In genomic region chr10:43024942-43025700, GRCh38 we compare ENCODE assay signal across 21 cellular contexts. TPM values are rescaled to one million over a fixed set of nuclear protein-coding genes. Genes with fewer than 3 reads are reported as not detected.
"Had no signal": no experiment of that assay in that cellular context is flagged by ENCODE, and none has a peak within 500 bp of the region (broad histone marks: within the 10 kb centered on the region; RNA-seq: fewer than 3 reads in every experiment).

No MANE protein-coding gene starts in this region.

- H3K27me3 ChIP-seq: body of pancreas, right lobe of liver had no signal

- H3K27ac ChIP-seq: body of pancreas, cardiac muscle cell, heart right ventricle, right lobe of liver, skin epidermis, tibial artery, WERI-Rb-1 had no signal

- H3K4me3 ChIP-seq: body of pancreas, cardiac muscle cell, heart right ventricle, right lobe of liver, skin epidermis, tibial artery had no signal

- H3K9me3 ChIP-seq: body of pancreas, heart right ventricle, right lobe of liver, tibial artery had no signal

- H3K36me3 ChIP-seq: cardiac muscle cell, heart right ventricle, right lobe of liver, tibial artery, WERI-Rb-1 had no signal

- DNase-seq: activated CD4-positive, alpha-beta T cell treated with anti-CD3 and anti-CD28 coated beads, Interleukin-2, amount 10 ng/mL, durations not matched to agents 7 days and 5 days; activated CD4-positive, CD25-positive, alpha-beta regulatory T cell treated with anti-CD3 and anti-CD28 coated beads, Interleukin-2, amount 50 U/mL, for 72 hours; activated CD8-positive, alpha-beta T cell treated with anti-CD3 and anti-CD28 coated beads, Interleukin-2, amount 10 ng/mL, durations not matched to agents 7 days and 5 days; activated gamma-delta T cell treated with Interleukin-2 at 50 U/mL for 16 hours; activated T-cell treated with anti-CD3 and anti-CD28 coated beads, Interleukin-2, amount 50 U/mL, for 1 hour; anterior cingulate cortex; body of pancreas; effector CD4-positive, alpha-beta T cell; foreskin fibroblast; heart right ventricle; left colon; naive B cell; occipital lobe; right lobe of liver; stimulated activated CD4-positive, alpha-beta T cell treated with anti-CD3 and anti-CD28 coated beads, Interleukin-2, amount 100 ng/mL, for 24 hours; stimulated activated naive CD8-positive, alpha-beta T cell treated with anti-CD3 and anti-CD28 coated beads, Interleukin-15, amount 100 ng/mL, for 72 hours; tibial artery; WERI-Rb-1 had no signal

- ATAC-seq: activated CD8-positive, alpha-beta T cell treated with anti-CD3 and anti-CD28 coated beads, Interleukin-2, amount 10 ng/mL, durations not matched to agents 7 days and 5 days; left colon; stimulated activated effector memory CD8-positive, alpha-beta T cell treated with anti-CD3 and anti-CD28 coated beads, Interleukin-12 subunit alpha, Interleukin-12 subunit beta, amount 100 ng/mL, for 72 hours; stimulated activated naive CD8-positive, alpha-beta T cell treated with anti-CD3 and anti-CD28 coated beads, Interleukin-15, amount 100 ng/mL, for 72 hours had no signal

RNA-seq across cellular contexts. Expression of gene RET, which starts 51.7 kb away (rescaled TPM):
- polyA plus RNA-seq: cardiac muscle cell had no signal
